ENCODE assay signal across 24 cellular contexts in genomic region chr7:47290466-47290865, GRCh38.
DNase-seq lines count a peak whose midpoint lies in the region; FAIRE-seq and TF ChIP-seq lines count a peak whose summit lies in the region.
"Had no signal": no experiment of that assay in that cellular context is flagged by ENCODE, and none has a peak within 500 bp of the region (broad histone marks: within the 10 kb centered on the region; RNA-seq: fewer than 3 reads in every experiment).

No MANE protein-coding gene starts in this region.

- POLR2A ChIA-PET in MCF 10A (lab: Yijun Ruan, JAX): interaction anchor here (0.9 to 1.1 kb wide), 2 partner anchors 14 to 47 kb away, joined by 3 read pairs; no protein-coding TSS in a partner anchor

- H3K27me3 ChIP-seq in breast epithelium (no peaks in the 10 kb centered on the region), keratinocyte (ENCODE audit: control insufficient read depth, extremely low read depth, insufficient read depth, low read length) (no peaks in the 10 kb centered on the region), tibial artery (no peaks in the 10 kb centered on the region)
- H3K27me3 ChIP-seq: BE2C, uterus had no signal

- peaks cover 32% of the 10 kb centered on the region for H3K4me1 Mint-ChIP-seq in MCF 10A (ENCODE audit: insufficient read depth, unreplicated experiment)
- H3K4me1 Mint-ChIP-seq in activated T-helper 2 cell treated with anti-CD3 and anti-CD28 coated beads, Interferon-gamma antibody, Interleukin-2, Interleukin-4, amounts not matched to agents 10 μg/mL and 5 μg/mL and 100 μg/mL, durations not matched to agents 14 hours and 24 hours and 36 hours (ENCODE audit: low read depth): peaks cover 29% of the 10 kb centered on the region

- no peak overlapping the region for H3K9ac ChIP-seq in keratinocyte (ENCODE audit: control insufficient read depth, extremely low read depth, insufficient read depth, low read length)

- no peaks in the 10 kb centered on the region for H3K27me3 Mint-ChIP-seq in MCF 10A (ENCODE audit: insufficient read depth, unreplicated experiment)
- no peaks in the 10 kb centered on the region for H3K27me3 Mint-ChIP-seq in activated T-helper 2 cell treated with anti-CD3 and anti-CD28 coated beads, Interferon-gamma antibody, Interleukin-2, Interleukin-4, amounts not matched to agents 10 μg/mL and 5 μg/mL and 100 μg/mL, durations not matched to agents 14 hours and 24 hours and 36 hours (ENCODE audit: low read depth)
- H3K27me3 Mint-ChIP-seq: dendritic cell treated with granulocyte-macrophage colony-stimulating factor and Interleukin-4, amounts not matched to agents 40 ng/mL and 50 ng/mL, for 4 days had no signal

- no peak for TF ChIP-seq POLR2A in breast epithelium (IDR thresholded peaks at IDR 0.05)

- intact Hi-C loops in MCF 10A (cut with micrococcal nuclease): loop anchor here (5.0 kb wide), 1 partner anchor 47 kb away; no protein-coding TSS in a partner anchor
- intact Hi-C loops in breast epithelium (cut with DNase I; ENCODE audit: low total_unique reads): loop anchor here (10.0 kb wide), 1 partner anchor 156 kb away; no protein-coding TSS in a partner anchor
- intact Hi-C loops in activated T-helper 2 cell treated with anti-CD3 and anti-CD28 coated beads, Interferon-gamma antibody, Interleukin-2, Interleukin-4, amounts not matched to agents 10 μg/mL and 5 μg/mL and 100 μg/mL, durations not matched to agents 14 hours and 24 hours and 36 hours (cut with micrococcal nuclease): loop anchor here (2.0 to 5.0 kb wide), 3 partner anchors 24 to 184 kb away; no protein-coding TSS in a partner anchor
- intact Hi-C loops in tibial artery (cut with DNase I; ENCODE audit: low total_unique reads): no loop called here

- H3K9me3 ChIP-seq in breast epithelium: no peaks in the 10 kb centered on the region
- no peaks in the 10 kb centered on the region for H3K9me3 ChIP-seq in keratinocyte (ENCODE audit: control insufficient read depth, low read depth, low read length)
- no peaks in the 10 kb centered on the region for H3K9me3 ChIP-seq in tibial artery
- H3K9me3 ChIP-seq: BE2C, Caco-2, uterus had no signal

- H3K27ac Mint-ChIP-seq in MCF 10A (ENCODE audit: low read depth, unreplicated experiment): peak overlapping the region; percentile 31
- peak overlapping the region; percentile 90 for H3K27ac Mint-ChIP-seq in activated T-helper 2 cell treated with anti-CD3 and anti-CD28 coated beads, Interferon-gamma antibody, Interleukin-2, Interleukin-4, amounts not matched to agents 10 μg/mL and 5 μg/mL and 100 μg/mL, durations not matched to agents 14 hours and 24 hours and 36 hours
- H3K27ac Mint-ChIP-seq: activated naive CD8-positive, alpha-beta T cell treated with anti-CD3 and anti-CD28 coated beads, Interleukin-2, amount 10 ng/mL, durations not matched to agents 7 days and 5 days; dendritic cell treated with granulocyte-macrophage colony-stimulating factor and Interleukin-4, amounts not matched to agents 40 ng/mL and 50 ng/mL, for 4 days; progenitor cell of endocrine pancreas had no signal

- no peaks in the 10 kb centered on the region for H3K36me3 ChIP-seq in breast epithelium
- H3K36me3 ChIP-seq in keratinocyte (ENCODE audit: control insufficient read depth in 2 of 2, extremely low read depth in 1 of 2, insufficient read depth in 2 of 2, low read length in 2 of 2): no peaks in the 10 kb centered on the region
- H3K36me3 ChIP-seq in tibial artery: peaks cover 15 to 57% (median 45%) of the 10 kb centered on the region in 3 donors
- H3K36me3 ChIP-seq: BE2C, uterus had no signal

- BruUV-seq in MCF 10A (replicated peaks; lab: Mats Ljungman, UMichigan): no TSS peak

- no peak overlapping the region for H3K4me3 Mint-ChIP-seq in MCF 10A (ENCODE audit: unreplicated experiment)
- H3K4me3 Mint-ChIP-seq in activated T-helper 2 cell treated with anti-CD3 and anti-CD28 coated beads, Interferon-gamma antibody, Interleukin-2, Interleukin-4, amounts not matched to agents 10 μg/mL and 5 μg/mL and 100 μg/mL, durations not matched to agents 14 hours and 24 hours and 36 hours (ENCODE audit: low read depth): peak overlapping the region; percentile 13
- H3K4me3 Mint-ChIP-seq: activated naive CD8-positive, alpha-beta T cell treated with anti-CD3 and anti-CD28 coated beads, Interleukin-2, amount 10 ng/mL, durations not matched to agents 7 days and 5 days; brain; dendritic cell treated with granulocyte-macrophage colony-stimulating factor and Interleukin-4, amounts not matched to agents 40 ng/mL and 50 ng/mL, for 4 days had no signal

- H3K4me1 ChIP-seq in breast epithelium: no peaks in the 10 kb centered on the region
- peaks cover 30% of the 10 kb centered on the region for H3K4me1 ChIP-seq in keratinocyte (ENCODE audit: control insufficient read depth, extremely low read depth, insufficient read depth, low read length)
- H3K4me1 ChIP-seq in tibial artery: peaks cover 0 to 49% (median 27%) of the 10 kb centered on the region in 4 donors

- peaks cover 39% of the 10 kb centered on the region for H3K36me3 Mint-ChIP-seq in MCF 10A (ENCODE audit: insufficient read depth, unreplicated experiment)
- H3K36me3 Mint-ChIP-seq in activated T-helper 2 cell treated with anti-CD3 and anti-CD28 coated beads, Interferon-gamma antibody, Interleukin-2, Interleukin-4, amounts not matched to agents 10 μg/mL and 5 μg/mL and 100 μg/mL, durations not matched to agents 14 hours and 24 hours and 36 hours (ENCODE audit: low read depth): peaks cover 36% of the 10 kb centered on the region
- H3K36me3 Mint-ChIP-seq: activated naive CD8-positive, alpha-beta T cell treated with anti-CD3 and anti-CD28 coated beads, Interleukin-2, amount 10 ng/mL, durations not matched to agents 7 days and 5 days had no signal

- H3K4me2 ChIP-seq in keratinocyte (ENCODE audit: control insufficient read depth, extremely low read depth, insufficient read depth, low read depth, low read length): peak overlapping the region; percentile 33

- no peaks in the 10 kb centered on the region for H4K20me1 ChIP-seq in keratinocyte (ENCODE audit: control insufficient read depth, extremely low read depth, insufficient read depth, low read length)

- H3K9me3 Mint-ChIP-seq in MCF 10A (ENCODE audit: unreplicated experiment): no peaks in the 10 kb centered on the region
- H3K9me3 Mint-ChIP-seq in activated T-helper 2 cell treated with anti-CD3 and anti-CD28 coated beads, Interferon-gamma antibody, Interleukin-2, Interleukin-4, amounts not matched to agents 10 μg/mL and 5 μg/mL and 100 μg/mL, durations not matched to agents 14 hours and 24 hours and 36 hours: peaks cover 3% of the 10 kb centered on the region
- H3K9me3 Mint-ChIP-seq: activated naive CD8-positive, alpha-beta T cell treated with anti-CD3 and anti-CD28 coated beads, Interleukin-2, amount 10 ng/mL, durations not matched to agents 7 days and 5 days; dendritic cell treated with granulocyte-macrophage colony-stimulating factor and Interleukin-4, amounts not matched to agents 40 ng/mL and 50 ng/mL, for 4 days had no signal

- DNase-seq in MCF 10A (ENCODE audit: unreplicated experiment): no peak
- no peak for DNase-seq in breast epithelium (ENCODE audit: low spot score in 2 of 2)
- DNase-seq in activated T-helper 2 cell treated with anti-CD3 and anti-CD28 coated beads, Interferon-gamma antibody, Interleukin-2, Interleukin-4, amounts not matched to agents 10 μg/mL and 5 μg/mL and 100 μg/mL, durations not matched to agents 14 hours and 24 hours and 36 hours (ENCODE audit: low spot score): no peak
- no peak for DNase-seq in keratinocyte (ENCODE audit: low read depth, low spot score)
- no peak for DNase-seq in tibial artery
- DNase-seq in caudate nucleus (lab: John Stamatoyannopoulos, UW): no peak
- no peak for DNase-seq in activated CD8-positive, alpha-beta memory T cell treated with anti-CD3 and anti-CD28 coated beads, Interleukin-2, amount 50 U/mL, for 4 hours
- DNase-seq in NCI-H446 treated with DMSO at 0.1 percent for 48 hours (lab: John Stamatoyannopoulos, UW): no peak
- DNase-seq: activated CD4-positive, alpha-beta T cell treated with anti-CD3 and anti-CD28 coated beads for 48 hours; activated naive CD8-positive, alpha-beta T cell treated with anti-CD3 and anti-CD28 coated beads, Interleukin-2, amount 10 ng/mL, durations not matched to agents 7 days and 5 days; BE2C; Caco-2; DND-41; Karpas-422; kidney glomerular epithelial cell; MV-4-11; NCI-H1694 treated with DMSO at 0.1 percent for 48 hours; NCI-H2171 treated with DMSO at 0.1 percent for 48 hours; NCI-H524 treated with DMSO at 0.1 percent for 48 hours; uterus had no signal

- CTCF ChIA-PET in MCF 10A (lab: Yijun Ruan, JAX): interaction anchor here (0.9 to 4.1 kb wide), 2 partner anchors 8 to 24 kb away, joined by 3 to 20 read pairs; no protein-coding TSS in a partner anchor

- TF ChIP-seq CTCF in MCF 10A (IDR thresholded peaks at IDR 0.05; ENCODE audit: unreplicated experiment) (no peak), breast epithelium (IDR thresholded peaks at IDR 0.05) (no peak), keratinocyte (optimal IDR thresholded peaks at IDR 0.05 in 1 of 3, IDR thresholded peaks at IDR 0.05 in 1 of 3, conservative IDR thresholded peaks at IDR 0.05 in 1 of 3; ENCODE audit: extremely low read depth in 1 of 3, insufficient read depth in 2 of 3, low read length in 3 of 3) (no peak), tibial artery (IDR thresholded peaks at IDR 0.05) (no peak)

- H3K9me1 ChIP-seq in keratinocyte (ENCODE audit: control insufficient read depth, extremely low read depth, insufficient read depth, low read length): no peaks in the 10 kb centered on the region

- H2AFZ ChIP-seq in keratinocyte (ENCODE audit: control insufficient read depth, low read length): no peak overlapping the region

- H3K27ac ChIP-seq in breast epithelium (no peak overlapping the region), keratinocyte (ENCODE audit: control insufficient read depth, insufficient read depth, low read length) (peak overlapping the region; percentile 75), tibial artery (peak overlapping the region; percentile 59 to 70), caudate nucleus (ENCODE audit: low read depth, low read length) (no peak overlapping the region)
- H3K27ac ChIP-seq: uterus had no signal

- H3K4me3 ChIP-seq in breast epithelium: no peak overlapping the region
- H3K4me3 ChIP-seq in keratinocyte (ENCODE audit: control insufficient read depth in 2 of 3, extremely low read depth in 1 of 3, insufficient read depth in 2 of 3, low read depth in 1 of 3, low read length in 3 of 3): no peak overlapping the region
- H3K4me3 ChIP-seq in tibial artery: no peak overlapping the region
- H3K4me3 ChIP-seq: uterus had no signal

- dilution Hi-C loops in keratinocyte (cut with MboI; ENCODE audit: extremely low pct_ligation_motif_present, low sequenced_read_pairs): no loop called here

- no peaks in the 10 kb centered on the region for H3K79me2 ChIP-seq in keratinocyte (ENCODE audit: control insufficient read depth, insufficient read depth, low read length)

- FAIRE-seq in keratinocyte (lab: Jason Lieb, UNC): peak; percentile 81
- FAIRE-seq: H54 had no signal

Comparison
In these comparisons a context has a peak if more than half of its experiments do, and no peak if none do; other contexts are left out.
1. H3K27ac ChIP-seq: peak in keratinocyte (single experiment) and tibial artery (2 of 2); none in breast epithelium (0 of 2) and caudate nucleus (single experiment).